Comparison of ENCODE assay signal across 12 cellular contexts in the genomic region with DNA sequence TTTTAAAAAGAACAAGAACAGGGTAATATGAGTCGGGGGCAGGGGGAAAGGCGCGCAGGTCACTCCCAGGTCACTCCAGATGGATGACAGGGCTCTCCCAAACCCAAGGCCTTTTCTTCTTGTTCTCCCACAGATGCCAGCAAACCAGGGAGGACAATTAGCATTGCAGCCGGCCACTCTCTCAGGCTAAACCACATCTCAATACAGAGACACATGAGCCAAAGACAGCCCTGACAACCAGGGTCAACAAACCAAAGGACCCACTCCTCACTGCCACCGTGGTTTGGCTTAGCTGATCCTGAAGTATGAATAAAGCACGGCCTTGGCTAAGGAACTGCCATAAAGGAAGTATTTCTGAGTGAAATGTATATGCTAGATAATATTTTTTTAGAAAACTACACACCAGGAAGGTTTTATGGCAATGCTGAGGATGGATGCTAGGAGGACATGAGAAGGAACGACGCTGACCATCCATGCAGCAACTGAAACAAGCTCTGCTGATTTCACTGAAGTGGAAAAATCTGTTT. TPM values are rescaled to one million over a fixed set of nuclear protein-coding genes. Genes with fewer than 3 reads are reported as not detected.
DNase-seq lines count a peak whose midpoint lies in the region; ATAC-seq and TF ChIP-seq lines count a peak whose summit lies in the region.
"Had no signal": no experiment of that assay in that cellular context is flagged by ENCODE, and none has a peak within 500 bp of the region (broad histone marks: within the 10 kb centered on the region; RNA-seq: fewer than 3 reads in every experiment).

No MANE protein-coding gene starts in this region.

- DNase-seq in GM23248 (no peak), astrocyte of the hippocampus (ENCODE audit: low read depth, low spot score) (peak; percentile 85), right lobe of liver (peak in 2 of 3 donors; percentile 49 to 56), smooth muscle cell (lab: John Stamatoyannopoulos, UW; ENCODE audit: unreplicated experiment) (no peak), NCI-H1105 treated with DMSO at 0.1 percent for 48 hours (lab: John Stamatoyannopoulos, UW) (no peak), EL (no peak)
- DNase-seq in stimulated activated CD4-positive, alpha-beta T cell treated with anti-CD3 and anti-CD28 coated beads, Interleukin-4, amount 100 ng/mL, for 24 hours, result no peak
- DNase-seq: effector memory CD8-positive, alpha-beta T cell; hypothalamus; midbrain; NCI-H345 had no signal

- H3K9me3 ChIP-seq in GM23248 (ENCODE audit: low read depth) (no peaks in the 10 kb centered on the region), right lobe of liver (no peaks in the 10 kb centered on the region), smooth muscle cell (replicated peaks; ENCODE audit: low read depth) (no peaks in the 10 kb centered on the region)

- H3K27ac ChIP-seq in GM23248 (peak overlapping the region; percentile 96), right lobe of liver (peak overlapping the region in 2 of 3 donors; percentile 76 to 87), smooth muscle cell (ENCODE audit: low read depth) (peak overlapping the region; percentile 93)

- no peaks in the 10 kb centered on the region for H3K27me3 ChIP-seq in GM23248 (replicated peaks; ENCODE audit: insufficient read depth)
- H3K27me3 ChIP-seq in right lobe of liver, result no peaks in the 10 kb centered on the region
- no peaks in the 10 kb centered on the region for H3K27me3 ChIP-seq in smooth muscle cell (ENCODE audit: low read depth)

- in situ Hi-C loops in GM23248 (cut with MboI), result no loop called here

- ATAC-seq in right lobe of liver (peak in 3 of 4 donors; percentile 3 to 74 (median 4)), HG02610 (IDR thresholded peaks at IDR 0.05; ENCODE audit: unreplicated experiment) (no peak)
- ATAC-seq: effector memory CD8-positive, alpha-beta T cell had no signal

- H3K4me2 ChIP-seq in GM23248 (ENCODE audit: unreplicated experiment) (peak overlapping the region; percentile 76), smooth muscle cell (peak overlapping the region; percentile 71)

- 65 to 69% methylated on average over 8 of the region's 8 CpGs for WGBS in GM23248 (ENCODE audit: low coverage in 1 of 2, low lambda C conversion rate in 2 of 2, missing lambda C conversion rate in 2 of 2), 2 experiments
- 22% methylated on average over 3 of the region's 8 CpGs for WGBS in right lobe of liver (ENCODE audit: insufficient coverage, low coverage, low lambda C conversion rate, missing lambda C conversion rate)
- 79% methylated on average over 8 of the region's 8 CpGs for WGBS in smooth muscle cell (ENCODE audit: low lambda C conversion rate)

- H3K4me3 ChIP-seq in GM23248 (peak overlapping the region; percentile 9; the same call in 1 of the 2 replicates), right lobe of liver (no peak overlapping the region), smooth muscle cell (no peak overlapping the region)

- H3F3A ChIP-seq in GM23248 (ENCODE audit: insufficient read depth) (peaks cover 92% of the 10 kb centered on the region), smooth muscle cell (ENCODE audit: low read depth) (peaks cover 9% of the 10 kb centered on the region)

- no peaks in the 10 kb centered on the region for H3K9me2 ChIP-seq in GM23248 (ENCODE audit: insufficient read depth)

- H3K4me1 ChIP-seq in GM23248 (ENCODE audit: insufficient read depth) (peaks cover 86% of the 10 kb centered on the region), right lobe of liver (peaks cover 0 to 53% (median 13%) of the 10 kb centered on the region in 4 donors), smooth muscle cell (ENCODE audit: low read depth) (peaks cover 15% of the 10 kb centered on the region)

- TF ChIP-seq CTCF in right lobe of liver (IDR thresholded peaks at IDR 0.05) (no peak), smooth muscle cell (IDR thresholded peaks at IDR 0.05; ENCODE audit: borderline replicate concordance, insufficient read depth, poor library complexity, severe bottlenecking) (no peak)

- H3K79me2 ChIP-seq in GM23248 (ENCODE audit: insufficient read depth) (peaks cover 91% of the 10 kb centered on the region), smooth muscle cell (ENCODE audit: low read depth) (peaks cover 84% of the 10 kb centered on the region)

- no peak for TF ChIP-seq POLR2A in right lobe of liver (IDR thresholded peaks at IDR 0.05)

- H3K36me3 ChIP-seq in GM23248 (ENCODE audit: low read depth), result no peaks in the 10 kb centered on the region
- no peaks in the 10 kb centered on the region for H3K36me3 ChIP-seq in right lobe of liver
- no peaks in the 10 kb centered on the region for H3K36me3 ChIP-seq in smooth muscle cell (ENCODE audit: low read depth)

- H3K9ac ChIP-seq in GM23248, result peak overlapping the region; percentile 68
- H3K9ac ChIP-seq in smooth muscle cell (ENCODE audit: low read depth), result peak overlapping the region; percentile 34

- intact Hi-C loops in right lobe of liver (cut with DNase I), result no loop called here

- H4K20me1 ChIP-seq in GM23248 (ENCODE audit: insufficient read depth) (peaks cover 11% of the 10 kb centered on the region; the same call in 1 of the 2 replicates), smooth muscle cell (ENCODE audit: low read depth) (peaks cover 99% of the 10 kb centered on the region)

- H2AFZ ChIP-seq in GM23248, result no peak overlapping the region
- no peak overlapping the region for H2AFZ ChIP-seq in smooth muscle cell (ENCODE audit: low read depth)

RNA-seq across cellular contexts. Expression of a gene that starts 47.2 kb away (rescaled TPM):
- total RNA-seq in GM23248 (2014; rRNA removed; shearing (Covaris generic)), result 23.0 and 28.5 TPM in 2 replicates
- 10.6 and 11.8 TPM in 2 replicates for polyA plus RNA-seq in GM23248 (2016; fragmentation: Nextera tagmentation; extraction: Ambion mirVana)
- total RNA-seq in right lobe of liver, result 10 to 100 TPM in 2 of 6 experiments, 1 to 10 TPM in 4; 6.8 to 12.8 (median 8.7) TPM
- total RNA-seq in smooth muscle cell, result 20.8 and 26.4 TPM in 2 replicates
- 6.9 and 8.9 TPM in 2 replicates for polyA plus RNA-seq in smooth muscle cell

Comparison
In these comparisons a context has a peak if more than half of its experiments do, and no peak if none do; other contexts are left out.
1. DNase-seq: peak in astrocyte of the hippocampus (single experiment) and right lobe of liver (2 of 3); none in GM23248 (single experiment), smooth muscle cell (single experiment), stimulated activated CD4-positive, alpha-beta T cell treated with anti-CD3 and anti-CD28 coated beads, Interleukin-4, amount 100 ng/mL, for 24 hours (single experiment), NCI-H1105 treated with DMSO at 0.1 percent for 48 hours (single experiment) and EL (single experiment).
2. Peak in every context shown above with its lines, with median percentiles within 50 percentile points of each other: H3K27ac ChIP-seq.